ENCODE assay signal across 22 cellular contexts in the genomic region with DNA sequence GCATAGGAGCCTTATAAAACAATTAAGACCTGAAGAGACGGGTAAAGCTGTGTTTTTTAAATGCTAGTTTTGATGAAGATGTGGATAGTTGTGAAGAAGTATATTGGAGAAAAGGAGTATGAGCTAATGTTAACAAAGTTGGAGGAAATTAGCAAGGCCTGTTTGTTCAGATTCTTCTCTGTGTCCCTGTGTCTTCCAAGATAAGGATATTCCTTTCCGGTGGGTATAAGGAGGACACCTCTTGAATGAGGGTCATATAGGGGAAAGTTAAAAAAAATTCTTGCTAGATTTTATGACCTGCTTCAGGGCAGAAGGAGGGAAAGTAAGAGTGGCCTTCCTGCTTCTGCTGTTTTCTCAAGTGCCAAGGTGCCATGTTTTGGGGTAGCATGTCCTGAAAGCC. TPM values are rescaled to one million over a fixed set of nuclear protein-coding genes. Genes with fewer than 3 reads are reported as not detected.
DNase-seq lines count a peak whose midpoint lies in the region; ATAC-seq, FAIRE-seq and TF ChIP-seq lines count a peak whose summit lies in the region.
"Had no signal": no experiment of that assay in that cellular context is flagged by ENCODE, and none has a peak within 500 bp of the region (broad histone marks: within the 10 kb centered on the region; RNA-seq: fewer than 3 reads in every experiment).

No MANE protein-coding gene starts in this region.

- no peak for FAIRE-seq in K562 (lab: Jason Lieb, UNC)
- FAIRE-seq: A204.1, G401.6, GM12891, GM19239 had no signal

- no peak for TF ChIP-seq RAD21 in K562 (CRISPR knock-in tag; conservative IDR thresholded peaks at IDR 0.05 in 1 of 2, IDR thresholded peaks at IDR 0.05 in 1 of 2)

- in situ Hi-C loops in K562 (cut with MboI), result no loop called here

- no peak for TF ChIP-seq CTCF in K562 (IDR thresholded peaks at IDR 0.05 in 2 of 3, conservative IDR thresholded peaks at IDR 0.05 in 1 of 3; ENCODE audit: insufficient read depth in 2 of 3, low read depth in 1 of 3, low read length in 3 of 3)

- no peaks in the 10 kb centered on the region for H3K36me3 ChIP-seq in K562 (ENCODE audit: control insufficient read depth, insufficient read depth, low read length)
- H3K36me3 ChIP-seq: BE2C, BLaER1 had no signal

- 0% methylated on average over 2 of the region's 2 CpGs for WGBS in K562 (ENCODE audit: insufficient coverage, low coverage, missing lambda C conversion rate)

- no peak overlapping the region for H3K4me2 ChIP-seq in K562 (ENCODE audit: insufficient read depth, low read length)
- H3K4me2 ChIP-seq: BLaER1 had no signal

- no peak overlapping the region for H3K9ac ChIP-seq in K562 (ENCODE audit: insufficient read depth in 1 of 2, low read depth in 2 of 2, low read length in 2 of 2)
- H3K9ac ChIP-seq: BLaER1 had no signal

- H3K4me3 ChIP-seq in K562, result no peak overlapping the region
- H3K4me3 ChIP-seq: BLaER1 had no signal

- no peak overlapping the region for H2AFZ ChIP-seq in K562 (ENCODE audit: low read depth, low read length)

- BruUV-seq in K562 (replicated peaks; lab: Mats Ljungman, UMichigan), result no TSS peak

- H3K27ac ChIP-seq in K562 (ENCODE audit: extremely low read depth, low read depth, low read length), result no peak overlapping the region; the same call in 2 of the 3 replicates
- H3K27ac ChIP-seq: BLaER1 had no signal

- H3K27me3 ChIP-seq in K562 (ENCODE audit: control insufficient read depth in 2 of 2, insufficient read depth in 2 of 2, low read length in 2 of 2), result no peaks in the 10 kb centered on the region
- H3K27me3 ChIP-seq: BE2C, BLaER1 had no signal

- no peaks in the 10 kb centered on the region for H3K79me2 ChIP-seq in K562 (ENCODE audit: control insufficient read depth, insufficient read depth, low read length)

- TF ChIP-seq EP300 in K562 (IDR thresholded peaks at IDR 0.05; ENCODE audit: low read length), result no peak; the same call in 1 of the 2 replicates

- intact Hi-C loops in K562 (cut with micrococcal nuclease), result no loop called here

- H3K9me3 ChIP-seq in K562 (replicated peaks; ENCODE audit: control insufficient read depth, insufficient read depth, low read depth, low read length), result no peaks in the 10 kb centered on the region
- H3K9me3 ChIP-seq: BE2C, BLaER1, Caco-2 had no signal

- CTCF ChIA-PET in K562 (lab: Yijun Ruan, JAX; ENCODE audit: low intra/inter-chr PET ratio), result no interaction called here

- ATAC-seq in K562 (no peak; the same call in 2 of the 3 replicates), HG02981 (IDR thresholded peaks at IDR 0.05; ENCODE audit: unreplicated experiment) (no peak)

- H3K4me1 ChIP-seq in K562 (replicated peaks in 1 of 2; ENCODE audit: control insufficient read depth in 2 of 2, insufficient read depth in 2 of 2, low read length in 2 of 2), result no peaks in the 10 kb centered on the region
- H3K4me1 ChIP-seq: BE2C, BLaER1, Caco-2 had no signal

- no peaks in the 10 kb centered on the region for H3K9me1 ChIP-seq in K562 (ENCODE audit: control insufficient read depth, insufficient read depth, low read length)

- TF ChIP-seq POLR2A in K562 (conservative IDR thresholded peaks at IDR 0.05), result no peak

- DNase-seq in CMK (ENCODE audit: low read depth) (peak; percentile 32), OCI-M1 (lab: John Stamatoyannopoulos, UW) (peak; percentile 20), K562 (ENCODE audit: extremely low read depth in 1 of 4, low spot score in 3 of 4) (peak in 2 of 4 experiments; percentile 7 to 42), retina (no peak)
- DNase-seq: 8988T; ACHN; BE2C; C1 segment of cervical spinal cord; Caco-2; Calu3; CD4-positive, alpha-beta memory T cell; CD4-positive, CD25-positive, alpha-beta regulatory T cell; CD8-positive, alpha-beta memory T cell; DMS79 treated with DMSO at 0.1 percent for 48 hours; GF-D8 had no signal

- no peaks in the 10 kb centered on the region for H4K20me1 ChIP-seq in K562 (replicated peaks; ENCODE audit: control insufficient read depth, insufficient read depth, low read length)
- H4K20me1 ChIP-seq: BLaER1 had no signal

- POLR2A ChIA-PET in K562 (lab: Yijun Ruan, JAX), result no interaction called here

TF ChIP-seq in K562, 482 proteins besides CTCF, POLR2A, EP300 and RAD21 (continues in another document):
- TF ChIP-seq ADNP (tag; IDR thresholded peaks at IDR 0.05), result no peak
- TF ChIP-seq ARID1B (IDR thresholded peaks at IDR 0.05), result peak; percentile 76
- peak; percentile 35 for TF ChIP-seq TEAD4 (IDR thresholded peaks at IDR 0.05; ENCODE audit: low read length)
- no peak for TF ChIP-seq TEAD4 (CRISPR knock-in tag; IDR thresholded peaks at IDR 0.05; ENCODE audit: borderline replicate concordance)
- peak; percentile 35; the same call in 1 of the 2 replicates for TF ChIP-seq TCF3 (CRISPR knock-in tag; IDR thresholded peaks at IDR 0.05)
- peak; percentile 66 for TF ChIP-seq TAL1 (IDR thresholded peaks at IDR 0.05)
- TF ChIP-seq, protein P1, sequence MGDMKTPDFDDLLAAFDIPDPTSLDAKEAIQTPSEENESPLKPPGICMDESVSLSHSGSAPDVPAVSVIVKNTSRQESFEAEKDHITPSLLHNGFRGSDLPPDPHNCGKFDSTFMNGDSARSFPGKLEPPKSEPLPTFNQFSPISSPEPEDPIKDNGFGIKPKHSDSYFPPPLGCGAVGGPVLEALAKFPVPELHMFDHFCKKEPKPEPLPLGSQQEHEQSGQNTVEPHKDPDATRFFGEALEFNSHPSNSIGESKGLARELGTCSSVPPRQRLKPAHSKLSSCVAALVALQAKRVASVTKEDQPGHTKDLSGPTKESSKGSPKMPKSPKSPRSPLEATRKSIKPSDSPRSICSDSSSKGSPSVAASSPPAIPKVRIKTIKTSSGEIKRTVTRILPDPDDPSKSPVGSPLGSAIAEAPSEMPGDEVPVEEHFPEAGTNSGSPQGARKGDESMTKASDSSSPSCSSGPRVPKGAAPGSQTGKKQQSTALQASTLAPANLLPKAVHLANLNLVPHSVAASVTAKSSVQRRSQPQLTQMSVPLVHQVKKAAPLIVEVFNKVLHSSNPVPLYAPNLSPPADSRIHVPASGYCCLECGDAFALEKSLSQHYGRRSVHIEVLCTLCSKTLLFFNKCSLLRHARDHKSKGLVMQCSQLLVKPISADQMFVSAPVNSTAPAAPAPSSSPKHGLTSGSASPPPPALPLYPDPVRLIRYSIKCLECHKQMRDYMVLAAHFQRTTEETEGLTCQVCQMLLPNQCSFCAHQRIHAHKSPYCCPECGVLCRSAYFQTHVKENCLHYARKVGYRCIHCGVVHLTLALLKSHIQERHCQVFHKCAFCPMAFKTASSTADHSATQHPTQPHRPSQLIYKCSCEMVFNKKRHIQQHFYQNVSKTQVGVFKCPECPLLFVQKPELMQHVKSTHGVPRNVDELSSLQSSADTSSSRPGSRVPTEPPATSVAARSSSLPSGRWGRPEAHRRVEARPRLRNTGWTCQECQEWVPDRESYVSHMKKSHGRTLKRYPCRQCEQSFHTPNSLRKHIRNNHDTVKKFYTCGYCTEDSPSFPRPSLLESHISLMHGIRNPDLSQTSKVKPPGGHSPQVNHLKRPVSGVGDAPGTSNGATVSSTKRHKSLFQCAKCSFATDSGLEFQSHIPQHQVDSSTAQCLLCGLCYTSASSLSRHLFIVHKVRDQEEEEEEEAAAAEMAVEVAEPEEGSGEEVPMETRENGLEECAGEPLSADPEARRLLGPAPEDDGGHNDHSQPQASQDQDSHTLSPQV (IDR thresholded peaks at IDR 0.05), result 0 out of 2 replicates have a peak, but pooled peaks have one; percentile 26
- TF ChIP-seq CBFA2T3 (IDR thresholded peaks at IDR 0.05), result peak; percentile 75
- TF ChIP-seq NCOR1 (IDR thresholded peaks at IDR 0.05), result peak; percentile 40
- 0 out of 2 replicates have a peak, but pooled peaks have one; percentile 32 for TF ChIP-seq SMARCC2 (IDR thresholded peaks at IDR 0.05; ENCODE audit: low read depth)
- TF ChIP-seq TARDBP (IDR thresholded peaks at IDR 0.05), result no peak
- TF ChIP-seq SMC3 (conservative IDR thresholded peaks at IDR 0.05; ENCODE audit: insufficient read depth, low read depth, low read length), result no peak
- TF ChIP-seq ZNF444 (CRISPR knock-in tag; IDR thresholded peaks at IDR 0.05), result no peak
- TF ChIP-seq LEF1 (IDR thresholded peaks at IDR 0.05), result 0 out of 2 replicates have a peak, but pooled peaks have one; percentile 40
- no peak for TF ChIP-seq PHB2 (IDR thresholded peaks at IDR 0.05; ENCODE audit: low read depth)
- TF ChIP-seq ZNF124 (CRISPR knock-in tag; IDR thresholded peaks at IDR 0.05), result no peak
- no peak for TF ChIP-seq HEY1 (CRISPR knock-in tag; IDR thresholded peaks at IDR 0.05; ENCODE audit: borderline replicate concordance)
- TF ChIP-seq TRIM24 (IDR thresholded peaks at IDR 0.05), result peak in 1 of 2 experiments; percentile 36; a peak in 1 of 4 replicates
- TF ChIP-seq SMARCA4 (IDR thresholded peaks at IDR 0.05), result peak; percentile 53; the same call in 1 of the 2 replicates
- peak; percentile 53 for TF ChIP-seq CBFA2T2 (conservative IDR thresholded peaks at IDR 0.05)
- peak in 1 of 2 experiments; percentile 41; a peak in 1 of 4 replicates for TF ChIP-seq FOXA3 (CRISPR knock-in tag; conservative IDR thresholded peaks at IDR 0.05 in 1 of 2, IDR thresholded peaks at IDR 0.05 in 1 of 2)

RNA-seq across cellular contexts. Expression of a gene that starts 59.0 kb away (rescaled TPM):
- 4.2 and 15.6 TPM in 2 replicates for total RNA-seq in K562 (2011; cell fraction: chromatin; rRNA removed; ENCODE audit: low replicate concordance)
- total RNA-seq in K562 (2011; cell fraction: nucleolus; rRNA removed), result 0.67 and 1.3 TPM in 2 replicates
- total RNA-seq in K562 (2011; cell fraction: nucleoplasm; rRNA removed), result 5.0 and 5.8 TPM in 2 replicates
- total RNA-seq in K562 (2014; rRNA removed) (0.78 and 1.9 TPM in 2 replicates), K562 (2014; rRNA removed; fragmentation: Illumina TruSeq; extraction: Trizol) (1.8 and 2.4 TPM in 2 replicates), K562 (2015; rRNA removed; fragmentation: Illumina TruSeq; extraction: Trizol) (1.5 and 1.7 TPM in 2 replicates), K562 (2021) (0.74 and 1.3 TPM in 2 replicates)
- polyA plus RNA-seq in K562 (2011; rRNA removed) (0.85 and 4.5 TPM in 2 replicates), K562 (2014; fragmentation: Illumina TruSeq; extraction: Trizol) (1.4 and 1.8 TPM in 2 replicates), K562 (2014; fragmentation: Nextera tagmentation; extraction: Ambion mirVana) (under 1 TPM; 0.28 TPM), K562 (2014; rRNA removed) (1.1 and 2.1 TPM in 2 replicates)
- 0.27 and 0.72 TPM in 2 replicates for polyA plus RNA-seq in K562 (2011; cell fraction: cytosol; rRNA removed)
- 2.1 and 6.9 TPM in 2 replicates for polyA plus RNA-seq in K562 (2011; cell fraction: nucleus; rRNA removed)
- polyA plus RNA-seq in K562 (2012), result 0.76 and 0.96 TPM in 2 replicates
- polyA minus RNA-seq in K562 (2011; rRNA and poly(A)+ RNA removed), result 1.9 and 4.2 TPM in 2 replicates
- 2.2 TPM in 1 of 2 replicates, not detected in the other for polyA minus RNA-seq in K562 (2011; cell fraction: cytosol; rRNA and poly(A)+ RNA removed)
- 2.4 and 6.7 TPM in 2 replicates for polyA minus RNA-seq in K562 (2011; cell fraction: nucleus; rRNA and poly(A)+ RNA removed)
- total RNA-seq: A673; CD4-positive, CD25-positive, alpha-beta regulatory T cell; CD8-positive, alpha-beta memory T cell had no signal
- polyA plus RNA-seq: CD4-positive, alpha-beta memory T cell; CD4-positive, CD25-positive, alpha-beta regulatory T cell; CD8-positive, alpha-beta memory T cell had no signal
